In the genomic region with DNA sequence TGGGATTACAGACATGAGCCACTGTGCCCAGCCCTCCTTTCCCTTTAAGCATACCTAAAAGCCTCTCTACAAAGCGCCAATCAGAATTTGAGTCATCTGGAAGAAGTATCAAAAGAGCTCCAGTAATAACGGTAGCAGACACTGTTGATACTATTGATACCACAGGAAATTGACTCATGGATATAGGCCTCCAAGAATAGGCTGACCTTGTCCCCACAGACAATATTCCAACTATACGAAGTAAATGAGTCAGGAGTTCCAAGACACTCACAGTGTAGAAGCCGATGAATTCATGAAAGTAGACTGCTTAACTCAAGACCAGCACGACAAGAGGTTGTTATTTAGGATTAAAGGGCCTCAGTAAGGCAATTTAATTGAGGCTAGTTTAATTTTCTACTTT, we compare ENCODE assay signal across 12 cellular contexts. TPM values are rescaled to one million over a fixed set of nuclear protein-coding genes. Genes with fewer than 3 reads are reported as not detected.
A peak's percentile ranks its signal among the peaks of the same experiment; 100 is the strongest.
DNase-seq lines count a peak whose midpoint lies in the region; ATAC-seq, FAIRE-seq and TF ChIP-seq lines count a peak whose summit lies in the region.
"Not testable (repeated sequence)": the region's sequence is repeated elsewhere in the genome, so short reads cannot be mapped to it uniquely, and the experiment has no call there.
"Had no signal": no experiment of that assay in that cellular context is flagged by ENCODE, and none has a peak within 500 bp of the region (broad histone marks: within the 10 kb centered on the region; RNA-seq: fewer than 3 reads in every experiment).

No MANE protein-coding gene starts in this region.

- not testable (repeated sequence) for H3K27ac ChIP-seq in RWPE2 (ENCODE audit: poor library complexity, severe bottlenecking); GM12878 (ENCODE audit: control insufficient read depth, insufficient read depth)

- H3K79me2 ChIP-seq in GM12878 (ENCODE audit: control insufficient read depth, insufficient read depth, low read length): not testable (repeated sequence)

- TF ChIP-seq POLR2A in GM12878 (IDR thresholded peaks at IDR 0.05; ENCODE audit: low read depth, low read length): not testable (repeated sequence)

- not testable (repeated sequence) for H2AFZ ChIP-seq in GM12878 (ENCODE audit: control insufficient read depth, low read depth, low read length)

- not testable (repeated sequence) for H3K4me3 ChIP-seq in RWPE2 (ENCODE audit: severe bottlenecking); GM12878

- not testable (repeated sequence) for TF ChIP-seq RAD21 in GM12878 (IDR thresholded peaks at IDR 0.05; ENCODE audit: insufficient read depth, low read depth, low read length)

- not testable (repeated sequence) for DNase-seq in RWPE2 (ENCODE audit: low spot score); activated CD8-positive, alpha-beta T cell treated with anti-CD3 and anti-CD28 coated beads for 36 hours; GM12878 (ENCODE audit: low read depth, low spot score); stimulated activated naive CD8-positive, alpha-beta T cell treated with anti-CD3 and anti-CD28 coated beads, Interleukin-15, amount 100 ng/mL, for 72 hours
- peak; percentile 3 for DNase-seq in stimulated activated CD4-positive, alpha-beta T cell treated with anti-CD3 and anti-CD28 coated beads, Interleukin-4, amount 100 ng/mL, for 24 hours

- POLR2A ChIA-PET in activated CD8-positive, alpha-beta T cell treated with anti-CD3 and anti-CD28 coated beads for 36 hours (lab: Charles Lee); GM12878 (lab: Charles Lee): not testable (repeated sequence)

- not testable (repeated sequence) for H3K27me3 Mint-ChIP-seq in activated CD8-positive, alpha-beta T cell treated with anti-CD3 and anti-CD28 coated beads for 36 hours; activated T-helper 17 cell treated with anti-CD3 and anti-CD28 coated beads, Interleukin-2, amount 50 U/mL, for 72 hours; stimulated activated naive CD8-positive, alpha-beta T cell treated with anti-CD3 and anti-CD28 coated beads, Interleukin-15, amount 100 ng/mL, for 72 hours

- ATAC-seq in RWPE2 (ENCODE audit: low read depth): peak; percentile 81
- peak; percentile 72 for ATAC-seq in activated CD8-positive, alpha-beta T cell treated with anti-CD3 and anti-CD28 coated beads for 36 hours
- ATAC-seq in activated T-helper 17 cell treated with anti-CD3 and anti-CD28 coated beads, Interleukin-2, amount 50 U/mL, for 72 hours (replicated peaks): peak; percentile 99
- ATAC-seq in GM12878: not testable (repeated sequence)
- ATAC-seq in stimulated activated naive CD8-positive, alpha-beta T cell treated with anti-CD3 and anti-CD28 coated beads, Interleukin-15, amount 100 ng/mL, for 72 hours: peak; percentile 82

- intact Hi-C loops in activated CD8-positive, alpha-beta T cell treated with anti-CD3 and anti-CD28 coated beads for 36 hours (cut with micrococcal nuclease); GM12878 (cut with micrococcal nuclease; ENCODE audit: unreplicated experiment): not testable (repeated sequence)

- 20% methylated on average over 4 of the region's 5 CpGs for WGBS in GM12878 (ENCODE audit: insufficient coverage, insufficient replicate concordance, low lambda C conversion rate, missing lambda C conversion rate)

- H3K4me1 Mint-ChIP-seq in activated CD8-positive, alpha-beta T cell treated with anti-CD3 and anti-CD28 coated beads for 36 hours (ENCODE audit: low read depth); activated T-helper 17 cell treated with anti-CD3 and anti-CD28 coated beads, Interleukin-2, amount 50 U/mL, for 72 hours; stimulated activated naive CD8-positive, alpha-beta T cell treated with anti-CD3 and anti-CD28 coated beads, Interleukin-15, amount 100 ng/mL, for 72 hours: not testable (repeated sequence)

- SMC1A ChIA-PET in GM12878 (lab: Charles Lee; ENCODE audit: uncharacterized antibody, unreplicated experiment): not testable (repeated sequence)

- RAD21 ChIA-PET in GM12878 (lab: Charles Lee; ENCODE audit: unreplicated experiment): not testable (repeated sequence)

- H3K9ac ChIP-seq in GM12878 (ENCODE audit: control insufficient read depth, insufficient read depth, low read length): not testable (repeated sequence)

- in situ Hi-C loops in GM12878 (cut with MboI): not testable (repeated sequence)

- not testable (repeated sequence) for TF ChIP-seq EP300 in GM12878 (IDR thresholded peaks at IDR 0.05; ENCODE audit: borderline replicate concordance in 1 of 2, control insufficient read depth in 1 of 2, low read depth in 2 of 2, low read length in 2 of 2)

- H3K27me3 ChIP-seq in RWPE2 (ENCODE audit: insufficient read depth, poor library complexity, severe bottlenecking); GM12878 (replicated peaks in 1 of 2; ENCODE audit: control insufficient read depth in 2 of 2, insufficient read depth in 2 of 2, low read length in 1 of 2): not testable (repeated sequence)

- CTCF ChIA-PET in activated CD8-positive, alpha-beta T cell treated with anti-CD3 and anti-CD28 coated beads for 36 hours (lab: Charles Lee); GM12878 (lab: Yijun Ruan, JAX): not testable (repeated sequence)

- FAIRE-seq in GM12878 (lab: Jason Lieb, UNC): not testable (repeated sequence)

- not testable (repeated sequence) for H3K27ac Mint-ChIP-seq in activated CD8-positive, alpha-beta T cell treated with anti-CD3 and anti-CD28 coated beads for 36 hours; activated T-helper 17 cell treated with anti-CD3 and anti-CD28 coated beads, Interleukin-2, amount 50 U/mL, for 72 hours; stimulated activated naive CD8-positive, alpha-beta T cell treated with anti-CD3 and anti-CD28 coated beads, Interleukin-15, amount 100 ng/mL, for 72 hours

- H3K4me1 ChIP-seq in RWPE2 (ENCODE audit: insufficient read depth, poor library complexity, severe bottlenecking); GM12878 (ENCODE audit: control insufficient read depth, insufficient read depth, low read length): not testable (repeated sequence)

- not testable (repeated sequence) for H3K9me3 ChIP-seq in RWPE2 (ENCODE audit: severe bottlenecking); GM12878 (replicated peaks; ENCODE audit: control insufficient read depth, insufficient read depth, low read length)

- not testable (repeated sequence) for H3K4me3 Mint-ChIP-seq in activated CD8-positive, alpha-beta T cell treated with anti-CD3 and anti-CD28 coated beads for 36 hours; activated T-helper 17 cell treated with anti-CD3 and anti-CD28 coated beads, Interleukin-2, amount 50 U/mL, for 72 hours; stimulated activated naive CD8-positive, alpha-beta T cell treated with anti-CD3 and anti-CD28 coated beads, Interleukin-15, amount 100 ng/mL, for 72 hours

- not testable (repeated sequence) for H4K20me1 ChIP-seq in GM12878 (ENCODE audit: control insufficient read depth, insufficient read depth)

- H3K9me3 Mint-ChIP-seq in activated CD8-positive, alpha-beta T cell treated with anti-CD3 and anti-CD28 coated beads for 36 hours; activated T-helper 17 cell treated with anti-CD3 and anti-CD28 coated beads, Interleukin-2, amount 50 U/mL, for 72 hours; stimulated activated naive CD8-positive, alpha-beta T cell treated with anti-CD3 and anti-CD28 coated beads, Interleukin-15, amount 100 ng/mL, for 72 hours: not testable (repeated sequence)

- not testable (repeated sequence) for H3K4me2 ChIP-seq in GM12878 (ENCODE audit: control insufficient read depth, insufficient read depth)

- not testable (repeated sequence) for BruUV-seq in GM12878 (replicated peaks; lab: Mats Ljungman, UMichigan)

- TF ChIP-seq CTCF in RWPE2 (IDR thresholded peaks at IDR 0.05; ENCODE audit: poor library complexity, severe bottlenecking); activated CD8-positive, alpha-beta T cell treated with anti-CD3 and anti-CD28 coated beads for 36 hours (IDR thresholded peaks at IDR 0.05); GM12878 (IDR thresholded peaks at IDR 0.05 in 2 of 3, conservative IDR thresholded peaks at IDR 0.05 in 1 of 3; ENCODE audit: control insufficient read depth in 2 of 3, extremely low read depth in 1 of 3, insufficient read depth in 1 of 3, low read depth in 3 of 3, low read length in 3 of 3): not testable (repeated sequence)

- not testable (repeated sequence) for H3K36me3 ChIP-seq in RWPE2 (ENCODE audit: low read depth); GM12878 (ENCODE audit: control insufficient read depth in 2 of 2, insufficient read depth in 2 of 2, low read length in 1 of 2)

- H3K36me3 Mint-ChIP-seq in activated CD8-positive, alpha-beta T cell treated with anti-CD3 and anti-CD28 coated beads for 36 hours (ENCODE audit: low read depth); activated T-helper 17 cell treated with anti-CD3 and anti-CD28 coated beads, Interleukin-2, amount 50 U/mL, for 72 hours (ENCODE audit: low read depth): not testable (repeated sequence)

RNA-seq across cellular contexts. Expression of gene PPIAL4E, which starts 29.4 kb away (rescaled TPM):
- not detected for total RNA-seq in activated CD8-positive, alpha-beta T cell treated with anti-CD3 and anti-CD28 coated beads for 36 hours
- not detected for total RNA-seq in activated T-helper 17 cell treated with anti-CD3 and anti-CD28 coated beads, Interleukin-2, amount 50 U/mL, for 72 hours
- total RNA-seq in GM12878 (2013; cell fraction: nucleolus; rRNA removed): not detected in 2 replicates
- total RNA-seq in GM12878 (2014; rRNA removed): not detected in 2 replicates
- total RNA-seq in GM12878 (2014; rRNA removed; fragmentation: Illumina TruSeq; extraction: Trizol): not detected in 2 replicates
- not detected in 2 replicates for total RNA-seq in GM12878 (2021)
- polyA plus RNA-seq in GM12878 (2011; ENCODE audit: low read depth): not detected
- polyA plus RNA-seq in GM12878 (2011; rRNA removed): not detected in 2 replicates
- not detected in 2 replicates for polyA plus RNA-seq in GM12878 (2011; cell fraction: cytosol; rRNA removed)
- polyA plus RNA-seq in GM12878 (2011; cell fraction: nucleus; rRNA removed): not detected in 2 replicates
- polyA plus RNA-seq in GM12878 (2012): not detected in 2 replicates
- not detected in 2 replicates for polyA plus RNA-seq in GM12878 (2014; fragmentation: Illumina TruSeq; extraction: Trizol)
- not detected for polyA plus RNA-seq in GM12878 (2014; fragmentation: Nextera tagmentation; extraction: Ambion mirVana)
- not detected in 2 replicates for polyA plus RNA-seq in GM12878 (2014; rRNA removed)
- polyA plus RNA-seq in GM12878 (2016; fragmentation: Nextera tagmentation; extraction: Ambion mirVana): not detected
- not detected in 2 replicates for polyA minus RNA-seq in GM12878 (2011; rRNA and poly(A)+ RNA removed)
- not detected in 2 replicates for polyA minus RNA-seq in GM12878 (2011; cell fraction: cytosol; rRNA and poly(A)+ RNA removed)
- not detected in 2 replicates for polyA minus RNA-seq in GM12878 (2011; cell fraction: nucleus; rRNA and poly(A)+ RNA removed)
- total RNA-seq: A172, A673, Calu3, G401 had no signal
- polyA plus RNA-seq: BJ; CD4-positive, alpha-beta memory T cell had no signal

RNA-seq across cellular contexts. Expression of gene NBPF15, which starts 58.6 kb away (rescaled TPM):
- total RNA-seq in activated CD8-positive, alpha-beta T cell treated with anti-CD3 and anti-CD28 coated beads for 36 hours: 10 to 100 TPM; 29.7 to 29.9 TPM
- 10 to 100 TPM; 46.6 to 55.9 TPM for total RNA-seq in activated T-helper 17 cell treated with anti-CD3 and anti-CD28 coated beads, Interleukin-2, amount 50 U/mL, for 72 hours
- total RNA-seq in GM12878 (2013; cell fraction: nucleolus; rRNA removed): 67.6 and 69.0 TPM in 2 replicates
- total RNA-seq in GM12878 (2014; rRNA removed) (16.7 and 18.4 TPM in 2 replicates), GM12878 (2014; rRNA removed; fragmentation: Illumina TruSeq; extraction: Trizol) (16.9 and 17.7 TPM in 2 replicates), GM12878 (2021) (18.7 and 24.0 TPM in 2 replicates)
- polyA plus RNA-seq in GM12878 (2011; ENCODE audit: low read depth): 12.3 TPM
- polyA plus RNA-seq in GM12878 (2011; rRNA removed) (35.1 and 36.9 TPM in 2 replicates), GM12878 (2014; fragmentation: Illumina TruSeq; extraction: Trizol) (20.1 and 35.5 TPM in 2 replicates), GM12878 (2014; fragmentation: Nextera tagmentation; extraction: Ambion mirVana) (1 to 10 TPM; 3.2 to 5.6 TPM), GM12878 (2014; rRNA removed) (21.7 and 28.6 TPM in 2 replicates), GM12878 (2016; fragmentation: Nextera tagmentation; extraction: Ambion mirVana) (10 to 100 TPM in 1 of 2 experiments, 1 to 10 TPM in 1; 9.9 to 10.1 TPM)
- polyA plus RNA-seq in GM12878 (2011; cell fraction: cytosol; rRNA removed): 19.7 and 25.5 TPM in 2 replicates
- polyA plus RNA-seq in GM12878 (2011; cell fraction: nucleus; rRNA removed): 92.5 and 96.3 TPM in 2 replicates
- polyA plus RNA-seq in GM12878 (2012): 20.1 and 23.3 TPM in 2 replicates
- 29.2 and 39.1 TPM in 2 replicates for polyA minus RNA-seq in GM12878 (2011; rRNA and poly(A)+ RNA removed)
- polyA minus RNA-seq in GM12878 (2011; cell fraction: cytosol; rRNA and poly(A)+ RNA removed): 7.5 and 9.1 TPM in 2 replicates
- 21.5 and 33.3 TPM in 2 replicates for polyA minus RNA-seq in GM12878 (2011; cell fraction: nucleus; rRNA and poly(A)+ RNA removed)
